Comparison of ENCODE assay signal across 12 cellular contexts in genomic region chr7:5234852-5235831, GRCh38. TPM values are rescaled to one million over a fixed set of nuclear protein-coding genes. Genes with fewer than 3 reads are reported as not detected.
DNase-seq lines count a peak whose midpoint lies in the region; ATAC-seq, FAIRE-seq and TF ChIP-seq lines count a peak whose summit lies in the region.
"Had no signal": no experiment of that assay in that cellular context is flagged by ENCODE, and none has a peak within 500 bp of the region (broad histone marks: within the 10 kb centered on the region; RNA-seq: fewer than 3 reads in every experiment).

No MANE protein-coding gene starts in this region.

- no peak for TF ChIP-seq RAD21 in GM12878 (IDR thresholded peaks at IDR 0.05; ENCODE audit: insufficient read depth, low read depth, low read length)

- CTCF ChIA-PET in GM12878 (lab: Yijun Ruan, JAX): interaction anchor here (0.8 to 3.9 kb wide), 10 partner anchors 15 to 215 kb away, joined by 3 to 18 read pairs (median 4); no protein-coding TSS in a partner anchor

- peak; percentile 35 for FAIRE-seq in GM12878 (lab: Jason Lieb, UNC)

- peak; percentile 32 for ATAC-seq in GM19395 (IDR thresholded peaks at IDR 0.05; ENCODE audit: unreplicated experiment)
- peak; percentile 37 for ATAC-seq in GM12878
- ATAC-seq: activated CD4-positive, alpha-beta T cell treated with anti-CD3 and anti-CD28 coated beads for 36 hours had no signal

- H3K4me3 ChIP-seq in AG10803 (ENCODE audit: low read length) (no peak overlapping the region), GM12878 (no peak overlapping the region), testis (no peak overlapping the region)
- H3K4me3 ChIP-seq: suprapubic skin had no signal

- in situ Hi-C loops in GM12878 (cut with MboI): loop anchor here (5.0 kb wide), 1 partner anchor 462 kb away; no protein-coding TSS in a partner anchor

- TF ChIP-seq CTCF in AG10803 (conservative IDR thresholded peaks at IDR 0.05; ENCODE audit: low read length) (no peak), GM12878 (IDR thresholded peaks at IDR 0.05 in 2 of 3, conservative IDR thresholded peaks at IDR 0.05 in 1 of 3; ENCODE audit: control insufficient read depth in 2 of 3, extremely low read depth in 1 of 3, insufficient read depth in 1 of 3, low read depth in 3 of 3, low read length in 3 of 3) (no peak), testis (IDR thresholded peaks at IDR 0.05) (no peak)

- SMC1A ChIA-PET in GM12878 (lab: Charles Lee; ENCODE audit: uncharacterized antibody, unreplicated experiment): interaction anchor here (1.0 to 8.7 kb wide), 9 partner anchors 12 to 259 kb away, joined by 3 to 139 read pairs (median 4); no protein-coding TSS in a partner anchor

- RAD21 ChIA-PET in GM12878 (lab: Charles Lee; ENCODE audit: unreplicated experiment): interaction anchor here (0.7 to 4.1 kb wide), 10 partner anchors 16 to 459 kb away, joined by 3 to 26 read pairs (median 5); no protein-coding TSS in a partner anchor

- TF ChIP-seq POLR2A in GM12878 (IDR thresholded peaks at IDR 0.05; ENCODE audit: low read depth, low read length): no peak
- TF ChIP-seq POLR2A in testis (IDR thresholded peaks at IDR 0.05): no peak

- no peak for TF ChIP-seq EP300 in GM12878 (IDR thresholded peaks at IDR 0.05; ENCODE audit: borderline replicate concordance in 1 of 2, control insufficient read depth in 1 of 2, low read depth in 2 of 2, low read length in 2 of 2)

- peaks cover 0 to 1% of the 10 kb centered on the region in 2 experiments; a peak in 1 of 4 replicates for H3K36me3 ChIP-seq in GM12878 (ENCODE audit: control insufficient read depth in 2 of 2, insufficient read depth in 2 of 2, low read length in 1 of 2)
- H3K36me3 ChIP-seq in testis (ENCODE audit: low read depth, missing control alignments): no peaks in the 10 kb centered on the region

- intact Hi-C loops in GM12878 (cut with micrococcal nuclease; ENCODE audit: unreplicated experiment): loop anchor here (2.0 to 5.0 kb wide), 4 partner anchors 44 to 467 kb away; partner anchors contain the start of gene WIPI2
- intact Hi-C loops in testis (cut with DNase I; ENCODE audit: low total_unique reads): no loop called here

- peak overlapping the region; percentile 19 for H3K4me2 ChIP-seq in GM12878 (ENCODE audit: control insufficient read depth, insufficient read depth)

- H2AFZ ChIP-seq in GM12878 (ENCODE audit: control insufficient read depth, low read depth, low read length): peak overlapping the region; percentile 9

- POLR2A ChIA-PET in GM12878 (lab: Charles Lee): interaction anchor here (0.6 to 4.0 kb wide), 7 partner anchors 16 to 367 kb away, joined by 3 to 32 read pairs (median 3); partner anchors contain the start of gene TNRC18

- no peaks in the 10 kb centered on the region for H4K20me1 ChIP-seq in GM12878 (ENCODE audit: control insufficient read depth, insufficient read depth)

- H3K27ac ChIP-seq in GM12878 (ENCODE audit: control insufficient read depth, insufficient read depth) (peak overlapping the region; percentile 99), testis (no peak overlapping the region)
- H3K27ac ChIP-seq: C4-2B, suprapubic skin had no signal

- H3K27me3 ChIP-seq in GM12878 (replicated peaks in 1 of 2; ENCODE audit: control insufficient read depth in 2 of 2, insufficient read depth in 2 of 2, low read length in 1 of 2): no peaks in the 10 kb centered on the region
- H3K27me3 ChIP-seq in testis: no peaks in the 10 kb centered on the region
- H3K27me3 ChIP-seq: suprapubic skin had no signal

- H3K9me3 ChIP-seq in GM12878 (replicated peaks; ENCODE audit: control insufficient read depth, insufficient read depth, low read length) (no peaks in the 10 kb centered on the region), testis (no peaks in the 10 kb centered on the region)
- H3K9me3 ChIP-seq: suprapubic skin had no signal

- H3K4me1 ChIP-seq in GM12878 (ENCODE audit: control insufficient read depth, insufficient read depth, low read length) (peaks cover 60% of the 10 kb centered on the region), testis (peaks cover 25% of the 10 kb centered on the region)

- DNase-seq in AG10803 (ENCODE audit: low read depth) (peak; percentile 29), HK-2 (ENCODE audit: unreplicated experiment) (peak; percentile 30), GM12878 (ENCODE audit: low read depth, low spot score) (peak; percentile 74), T-helper 2 cell (no peak), NCI-H1092 (lab: John Stamatoyannopoulos, UW) (no peak), testis (no peak), iPS-NIHi7 (ENCODE audit: extremely low spot score) (no peak)
- DNase-seq: activated CD4-positive, alpha-beta T cell treated with anti-CD3 and anti-CD28 coated beads for 36 hours; central memory CD4-positive, alpha-beta T cell had no signal

- H3K79me2 ChIP-seq in GM12878 (ENCODE audit: control insufficient read depth, insufficient read depth, low read length): no peaks in the 10 kb centered on the region

- BruUV-seq in GM12878 (replicated peaks; lab: Mats Ljungman, UMichigan): no TSS peak

- 14% methylated on average over 26 of the region's 26 CpGs for WGBS in GM12878 (ENCODE audit: insufficient coverage, insufficient replicate concordance, low lambda C conversion rate, missing lambda C conversion rate)
- WGBS in testis, 2 donors: 88 to 91% methylated on average over 25 to 26 of the region's 26 CpGs

- peak overlapping the region; percentile 0 for H3K9ac ChIP-seq in GM12878 (ENCODE audit: control insufficient read depth, insufficient read depth, low read length)

TF ChIP-seq in GM12878, 131 proteins besides CTCF, POLR2A, EP300 and RAD21 (continues in another document):
- TF ChIP-seq NFIC (IDR thresholded peaks at IDR 0.05; ENCODE audit: low read depth, low read length) (no peak; the same call in 1 of the 2 replicates), SMAD5 (IDR thresholded peaks at IDR 0.05; ENCODE audit: low read depth) (no peak)
- TF ChIP-seq, protein P1, sequence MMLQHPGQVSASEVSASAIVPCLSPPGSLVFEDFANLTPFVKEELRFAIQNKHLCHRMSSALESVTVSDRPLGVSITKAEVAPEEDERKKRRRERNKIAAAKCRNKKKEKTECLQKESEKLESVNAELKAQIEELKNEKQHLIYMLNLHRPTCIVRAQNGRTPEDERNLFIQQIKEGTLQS (IDR thresholded peaks at IDR 0.05; ENCODE audit: borderline replicate concordance, extremely low read depth, low read depth, low read length): no peak

RNA-seq across cellular contexts. Expression of gene WIPI2, which starts 45.1 kb away (rescaled TPM):
- 80.9 and 85.9 TPM in 2 replicates for total RNA-seq in GM12878 (2013; cell fraction: nucleolus; rRNA removed)
- total RNA-seq in GM12878 (2014; rRNA removed): 33.9 and 41.4 TPM in 2 replicates
- total RNA-seq in GM12878 (2014; rRNA removed; fragmentation: Illumina TruSeq; extraction: Trizol): 28.7 and 28.9 TPM in 2 replicates
- 50.3 and 55.1 TPM in 2 replicates for total RNA-seq in GM12878 (2021)
- 31.4 TPM for polyA plus RNA-seq in GM12878 (2011; ENCODE audit: low read depth)
- 74.1 and 103 TPM in 2 replicates for polyA plus RNA-seq in GM12878 (2011; rRNA removed)
- 80.3 and 99.3 TPM in 2 replicates for polyA plus RNA-seq in GM12878 (2011; cell fraction: cytosol; rRNA removed)
- 81.3 and 88.3 TPM in 2 replicates for polyA plus RNA-seq in GM12878 (2011; cell fraction: nucleus; rRNA removed)
- polyA plus RNA-seq in GM12878 (2012): 49.5 and 55.6 TPM in 2 replicates
- 36.9 and 43.2 TPM in 2 replicates for polyA plus RNA-seq in GM12878 (2014; fragmentation: Illumina TruSeq; extraction: Trizol)
- polyA plus RNA-seq in GM12878 (2014; fragmentation: Nextera tagmentation; extraction: Ambion mirVana): 10 to 100 TPM in 1 of 2 experiments, 1 to 10 TPM in 1; 6.9 to 12.2 TPM
- polyA plus RNA-seq in GM12878 (2014; rRNA removed): 56.6 and 59.0 TPM in 2 replicates
- polyA plus RNA-seq in GM12878 (2016; fragmentation: Nextera tagmentation; extraction: Ambion mirVana): 10 to 100 TPM; 42.5 to 45.7 TPM
- 91.8 and 112 TPM in 2 replicates for polyA minus RNA-seq in GM12878 (2011; rRNA and poly(A)+ RNA removed)
- 22.9 and 33.4 TPM in 2 replicates for polyA minus RNA-seq in GM12878 (2011; cell fraction: cytosol; rRNA and poly(A)+ RNA removed)
- 24.1 and 25.4 TPM in 2 replicates for polyA minus RNA-seq in GM12878 (2011; cell fraction: nucleus; rRNA and poly(A)+ RNA removed)
- total RNA-seq in testis: 100 to 1,000 TPM; 117 to 128 TPM
- 205 TPM for polyA plus RNA-seq in testis (ENCODE audit: insufficient read depth, low read depth, low replicate concordance)

RNA-seq across cellular contexts. Expression of gene SLC29A4, which starts 47.6 kb away (rescaled TPM):
- total RNA-seq in GM12878 (2013; cell fraction: nucleolus; rRNA removed): 2.6 and 2.7 TPM in 2 replicates
- total RNA-seq in GM12878 (2014; rRNA removed) (0.11 and 0.49 TPM in 2 replicates), GM12878 (2014; rRNA removed; fragmentation: Illumina TruSeq; extraction: Trizol) (0.09 and 0.31 TPM in 2 replicates), GM12878 (2021) (0.45 and 0.72 TPM in 2 replicates), testis (10 to 100 TPM in 1 of 2 donors, 1 to 10 TPM in 1; 7.6 to 15.2 TPM)
- 1.1 TPM for polyA plus RNA-seq in GM12878 (2011; ENCODE audit: low read depth)
- polyA plus RNA-seq in GM12878 (2011; rRNA removed) (0.24 and 0.34 TPM in 2 replicates), GM12878 (2014; fragmentation: Illumina TruSeq; extraction: Trizol) (0.15 TPM in 1 of 2 replicates, not detected in the other), GM12878 (2014; fragmentation: Nextera tagmentation; extraction: Ambion mirVana) (not detected), GM12878 (2014; rRNA removed) (0.14 and 0.39 TPM in 2 replicates), GM12878 (2016; fragmentation: Nextera tagmentation; extraction: Ambion mirVana) (under 1 TPM in 1 of 2 experiments, not detected in 1; 0.23 TPM), testis (ENCODE audit: insufficient read depth, low read depth, low replicate concordance) (4.3 TPM)
- polyA plus RNA-seq in GM12878 (2011; cell fraction: cytosol; rRNA removed): 0.36 and 0.59 TPM in 2 replicates
- polyA plus RNA-seq in GM12878 (2011; cell fraction: nucleus; rRNA removed): 1.3 and 1.8 TPM in 2 replicates
- 1.9 and 2.1 TPM in 2 replicates for polyA plus RNA-seq in GM12878 (2012)
- 0.66 and 1.1 TPM in 2 replicates for polyA minus RNA-seq in GM12878 (2011; rRNA and poly(A)+ RNA removed)
- not detected in 2 replicates for polyA minus RNA-seq in GM12878 (2011; cell fraction: cytosol; rRNA and poly(A)+ RNA removed)
- 0.10 and 0.60 TPM in 2 replicates for polyA minus RNA-seq in GM12878 (2011; cell fraction: nucleus; rRNA and poly(A)+ RNA removed)

Comparison
In these comparisons a context has a peak if more than half of its experiments do, and no peak if none do; other contexts are left out.
1. DNase-seq: peak in AG10803 (single experiment), HK-2 (single experiment) and GM12878 (single experiment); none in T-helper 2 cell (0 of 5), NCI-H1092 (single experiment), testis (single experiment) and iPS-NIHi7 (single experiment).